Comparison of ENCODE assay signal across 10 cellular contexts in the genomic region with DNA sequence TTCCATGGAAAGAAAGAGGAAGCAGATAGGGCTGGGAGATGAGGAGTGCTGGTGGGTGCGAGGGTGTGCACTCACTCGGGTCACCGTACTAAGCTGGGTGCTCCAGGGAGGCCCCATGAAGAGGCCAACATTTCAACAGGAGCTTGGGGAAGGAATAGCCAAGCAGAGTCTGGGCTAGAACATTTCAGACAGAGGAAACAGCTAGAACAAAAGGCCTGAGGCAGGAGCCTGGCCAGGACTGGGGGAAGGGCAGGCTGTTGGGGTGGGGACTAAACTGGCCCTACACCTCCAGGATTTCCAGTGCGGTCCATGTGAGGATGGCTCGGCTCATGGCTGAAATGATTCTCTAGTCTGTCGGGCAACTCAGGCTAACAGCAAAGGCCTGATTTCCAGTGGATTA.
DNase-seq lines count a peak whose midpoint lies in the region; ATAC-seq and TF ChIP-seq lines count a peak whose summit lies in the region.
"Had no signal": no experiment of that assay in that cellular context is flagged by ENCODE, and none has a peak within 500 bp of the region (broad histone marks: within the 10 kb centered on the region; RNA-seq: fewer than 3 reads in every experiment).

No MANE protein-coding gene starts in this region.

- H3K4me3 ChIP-seq in left lung (no peak overlapping the region), thymus (ENCODE audit: low read length) (peak overlapping the region; percentile 43), ascending aorta (no peak overlapping the region)

- H3K27ac Mint-ChIP-seq in activated naive CD4-positive, alpha-beta T cell treated with anti-CD3 and anti-CD28 coated beads for 36 hours: peak overlapping the region; percentile 67
- H3K27ac Mint-ChIP-seq in activated CD8-positive, alpha-beta T cell treated with anti-CD3 and anti-CD28 coated beads, Interleukin-2, amount 10 ng/mL, durations not matched to agents 7 days and 5 days: peak overlapping the region; percentile 100

- H3K4me1 ChIP-seq in left lung: peaks cover 18 to 77% of the 10 kb centered on the region in 2 donors
- peaks cover 71% of the 10 kb centered on the region for H3K4me1 ChIP-seq in thymus (ENCODE audit: control insufficient read depth, insufficient read depth, low read length)
- H3K4me1 ChIP-seq in ascending aorta: peaks cover 1 to 3% of the 10 kb centered on the region in 2 donors

- CTCF ChIA-PET in activated naive CD4-positive, alpha-beta T cell treated with anti-CD3 and anti-CD28 coated beads for 36 hours (lab: Charles Lee): interaction anchor here (0.5 to 16.5 kb wide), 8 partner anchors 10 to 405 kb away, joined by 3 to 505 read pairs (median 4); partner anchors contain the start of gene ZFP36L2
- CTCF ChIA-PET in activated CD8-positive, alpha-beta T cell treated with anti-CD3 and anti-CD28 coated beads, Interleukin-2, amount 10 ng/mL, durations not matched to agents 7 days and 5 days (lab: Charles Lee): interaction anchor here (1.6 to 22.0 kb wide), 4 partner anchors 22 to 87 kb away, joined by 4 to 666 read pairs (median 124); partner anchors contain the start of gene ZFP36L2

- no peak overlapping the region for H3K4me3 Mint-ChIP-seq in activated naive CD4-positive, alpha-beta T cell treated with anti-CD3 and anti-CD28 coated beads for 36 hours
- peak overlapping the region; percentile 55 for H3K4me3 Mint-ChIP-seq in activated CD8-positive, alpha-beta T cell treated with anti-CD3 and anti-CD28 coated beads, Interleukin-2, amount 10 ng/mL, durations not matched to agents 7 days and 5 days

- no peaks in the 10 kb centered on the region for H3K36me3 Mint-ChIP-seq in activated naive CD4-positive, alpha-beta T cell treated with anti-CD3 and anti-CD28 coated beads for 36 hours (ENCODE audit: low read depth)
- peaks cover 24% of the 10 kb centered on the region for H3K36me3 Mint-ChIP-seq in activated CD8-positive, alpha-beta T cell treated with anti-CD3 and anti-CD28 coated beads, Interleukin-2, amount 10 ng/mL, durations not matched to agents 7 days and 5 days (ENCODE audit: low read depth)

- TF ChIP-seq CTCF in left lung (IDR thresholded peaks at IDR 0.05) (no peak), ascending aorta (IDR thresholded peaks at IDR 0.05) (no peak)

- no peaks in the 10 kb centered on the region for H3K9me3 Mint-ChIP-seq in activated naive CD4-positive, alpha-beta T cell treated with anti-CD3 and anti-CD28 coated beads for 36 hours
- H3K9me3 Mint-ChIP-seq in activated CD8-positive, alpha-beta T cell treated with anti-CD3 and anti-CD28 coated beads, Interleukin-2, amount 10 ng/mL, durations not matched to agents 7 days and 5 days (ENCODE audit: insufficient read depth): no peaks in the 10 kb centered on the region

- H3K4me1 Mint-ChIP-seq in activated naive CD4-positive, alpha-beta T cell treated with anti-CD3 and anti-CD28 coated beads for 36 hours (ENCODE audit: low read depth): peaks cover 96% of the 10 kb centered on the region
- peaks cover 94% of the 10 kb centered on the region for H3K4me1 Mint-ChIP-seq in activated CD8-positive, alpha-beta T cell treated with anti-CD3 and anti-CD28 coated beads, Interleukin-2, amount 10 ng/mL, durations not matched to agents 7 days and 5 days (ENCODE audit: low read depth)

- POLR2A ChIA-PET in activated CD8-positive, alpha-beta T cell treated with anti-CD3 and anti-CD28 coated beads, Interleukin-2, amount 10 ng/mL, durations not matched to agents 7 days and 5 days (lab: Charles Lee): interaction anchor here (0.6 to 23.3 kb wide), 2 partner anchors 35 to 88 kb away, joined by 3 to 622 read pairs; partner anchors contain the start of gene ZFP36L2

- H3K27me3 ChIP-seq in left lung: no peaks in the 10 kb centered on the region
- no peaks in the 10 kb centered on the region for H3K27me3 ChIP-seq in thymus (ENCODE audit: control insufficient read depth, insufficient read depth)
- H3K27me3 ChIP-seq in ascending aorta: no peaks in the 10 kb centered on the region

- intact Hi-C loops in activated naive CD4-positive, alpha-beta T cell treated with anti-CD3 and anti-CD28 coated beads for 36 hours (cut with micrococcal nuclease): no loop called here
- intact Hi-C loops in left lung (cut with DNase I) (loop anchor here in 1 of 2 donors (10.0 kb wide), 1 partner anchor 89 kb away; the partner anchor contains the start of gene ZFP36L2), ascending aorta (cut with DNase I) (no loop called here)

- H3K9me3 ChIP-seq in left lung: no peaks in the 10 kb centered on the region
- no peaks in the 10 kb centered on the region for H3K9me3 ChIP-seq in thymus (ENCODE audit: control insufficient read depth)
- H3K9me3 ChIP-seq in ascending aorta: no peaks in the 10 kb centered on the region

- H3K27me3 Mint-ChIP-seq in activated naive CD4-positive, alpha-beta T cell treated with anti-CD3 and anti-CD28 coated beads for 36 hours (ENCODE audit: low read depth): no peaks in the 10 kb centered on the region
- H3K27me3 Mint-ChIP-seq in activated CD8-positive, alpha-beta T cell treated with anti-CD3 and anti-CD28 coated beads, Interleukin-2, amount 10 ng/mL, durations not matched to agents 7 days and 5 days (ENCODE audit: low read depth): no peaks in the 10 kb centered on the region

- H3K27ac ChIP-seq in left lung: peak overlapping the region; percentile 5 to 96
- peak overlapping the region; percentile 100 for H3K27ac ChIP-seq in thymus (ENCODE audit: low read depth)
- H3K27ac ChIP-seq in ascending aorta: peak overlapping the region in 1 of 2 donors; percentile 40

- 75% methylated on average over 6 of the region's 6 CpGs for WGBS in thymus

- no peak for ATAC-seq in activated CD8-positive, alpha-beta T cell treated with anti-CD3 and anti-CD28 coated beads, Interleukin-2, amount 10 ng/mL, durations not matched to agents 7 days and 5 days
- no peak for ATAC-seq in left lung
- ATAC-seq: Panc1 had no signal

- DNase-seq in activated naive CD4-positive, alpha-beta T cell treated with anti-CD3 and anti-CD28 coated beads for 36 hours: no peak
- DNase-seq in activated naive CD4-positive, alpha-beta T cell (lab: John Stamatoyannopoulos, UW): no peak
- no peak for DNase-seq in activated CD8-positive, alpha-beta T cell treated with anti-CD3 and anti-CD28 coated beads, Interleukin-2, amount 10 ng/mL, durations not matched to agents 7 days and 5 days
- DNase-seq in left lung (no peak), dedifferentiated amniotic fluid mesenchymal stem cell (ENCODE audit: extremely low spot score) (no peak), ascending aorta (ENCODE audit: low spot score in 2 of 2) (no peak), SHP77 treated with DMSO at 0.1 percent for 48 hours (lab: John Stamatoyannopoulos, UW) (no peak)
- DNase-seq: NCI-H2107 had no signal

- H3K36me3 ChIP-seq in left lung (no peaks in the 10 kb centered on the region), thymus (ENCODE audit: control insufficient read depth, insufficient read depth) (no peaks in the 10 kb centered on the region), ascending aorta (no peaks in the 10 kb centered on the region)
